ENCODE assay signal across 22 cellular contexts in genomic region chr4:1241466-1241935, GRCh38. TPM values are rescaled to one million over a fixed set of nuclear protein-coding genes. Genes with fewer than 3 reads are reported as not detected.
DNase-seq lines count a peak whose midpoint lies in the region; ATAC-seq and TF ChIP-seq lines count a peak whose summit lies in the region.
"Had no signal": no experiment of that assay in that cellular context is flagged by ENCODE, and none has a peak within 500 bp of the region (broad histone marks: within the 10 kb centered on the region; RNA-seq: fewer than 3 reads in every experiment).

No MANE protein-coding gene starts in this region.

- no peak for ATAC-seq in activated naive CD8-positive, alpha-beta T cell treated with anti-CD3 and anti-CD28 coated beads, Interleukin-2, amount 10 ng/mL, durations not matched to agents 7 days and 5 days (ENCODE audit: low read depth)
- ATAC-seq in left lobe of liver (peak; percentile 60), HG03460 (IDR thresholded peaks at IDR 0.05; ENCODE audit: unreplicated experiment) (no peak)
- ATAC-seq: body of pancreas, GM12878, lower lobe of right lung had no signal

- peaks cover 13% of the 10 kb centered on the region for H3K4me1 Mint-ChIP-seq in activated naive CD8-positive, alpha-beta T cell treated with anti-CD3 and anti-CD28 coated beads, Interleukin-2, amount 10 ng/mL, durations not matched to agents 7 days and 5 days
- peaks cover 28% of the 10 kb centered on the region for H3K4me1 Mint-ChIP-seq in activated naive CD8-positive, alpha-beta T cell treated with anti-CD3 and anti-CD28 coated beads for 36 hours

- H3K9me3 Mint-ChIP-seq in activated naive CD8-positive, alpha-beta T cell treated with anti-CD3 and anti-CD28 coated beads, Interleukin-2, amount 10 ng/mL, durations not matched to agents 7 days and 5 days, result no peaks in the 10 kb centered on the region
- no peaks in the 10 kb centered on the region for H3K9me3 Mint-ChIP-seq in activated naive CD8-positive, alpha-beta T cell treated with anti-CD3 and anti-CD28 coated beads for 36 hours
- H3K9me3 Mint-ChIP-seq: activated naive CD4-positive, alpha-beta T cell treated with anti-CD3 and anti-CD28 coated beads, Interleukin-2, amount 50 U/mL, for 24 hours; CD4-positive, CD25-positive, alpha-beta regulatory T cell had no signal

- DNase-seq in activated naive CD8-positive, alpha-beta T cell treated with anti-CD3 and anti-CD28 coated beads, Interleukin-2, amount 10 ng/mL, durations not matched to agents 7 days and 5 days, result peak; percentile 22
- DNase-seq in activated naive CD8-positive, alpha-beta T cell treated with anti-CD3 and anti-CD28 coated beads for 36 hours, result no peak
- DNase-seq in left lobe of liver (ENCODE audit: low spot score) (no peak), suprapubic skin (ENCODE audit: low spot score in 2 of 2) (peak; percentile 57 to 71), SHP77 (lab: John Stamatoyannopoulos, UW) (no peak)
- no peak for DNase-seq in activated CD4-positive, alpha-beta T cell treated with anti-CD3 and anti-CD28 coated beads for 4 hours
- DNase-seq: ACHN; CD4-positive, CD25-positive, alpha-beta regulatory T cell; GF-D8; HCEC 1CT; lower lobe of right lung; NCI-H1417 treated with DMSO at 0.1 percent for 48 hours; NCI-H524; RPMI8226; stimulated activated CD4-positive, alpha-beta T cell treated with anti-CD3 and anti-CD28 coated beads, Interleukin-4, amount 100 ng/mL, for 1 hour had no signal

- TF ChIP-seq EP300 in suprapubic skin (IDR thresholded peaks at IDR 0.05), result no peak

- H3K4me1 ChIP-seq in suprapubic skin, result peaks cover 51% of the 10 kb centered on the region

- H3K27ac Mint-ChIP-seq in activated naive CD8-positive, alpha-beta T cell treated with anti-CD3 and anti-CD28 coated beads, Interleukin-2, amount 10 ng/mL, durations not matched to agents 7 days and 5 days, result no peak overlapping the region
- H3K27ac Mint-ChIP-seq in activated naive CD8-positive, alpha-beta T cell treated with anti-CD3 and anti-CD28 coated beads for 36 hours, result no peak overlapping the region
- H3K27ac Mint-ChIP-seq: CD4-positive, CD25-positive, alpha-beta regulatory T cell had no signal

- no peaks in the 10 kb centered on the region for H3K27me3 ChIP-seq in suprapubic skin
- H3K27me3 ChIP-seq: body of pancreas, vagina had no signal

- TF ChIP-seq CTCF in VCaP (conservative IDR thresholded peaks at IDR 0.05), result no peak
- TF ChIP-seq CTCF in suprapubic skin (IDR thresholded peaks at IDR 0.05), result no peak

- peaks cover 12% of the 10 kb centered on the region for H3K36me3 Mint-ChIP-seq in activated naive CD8-positive, alpha-beta T cell treated with anti-CD3 and anti-CD28 coated beads, Interleukin-2, amount 10 ng/mL, durations not matched to agents 7 days and 5 days
- peaks cover 9% of the 10 kb centered on the region for H3K36me3 Mint-ChIP-seq in activated naive CD8-positive, alpha-beta T cell treated with anti-CD3 and anti-CD28 coated beads for 36 hours
- H3K36me3 Mint-ChIP-seq: activated naive CD4-positive, alpha-beta T cell treated with anti-CD3 and anti-CD28 coated beads, Interleukin-2, amount 50 U/mL, for 24 hours had no signal

- no peak for TF ChIP-seq POLR2A in suprapubic skin (IDR thresholded peaks at IDR 0.05)

- H3K36me3 ChIP-seq in suprapubic skin, result peaks cover 43% of the 10 kb centered on the region

- H3K9me3 ChIP-seq in suprapubic skin, result no peaks in the 10 kb centered on the region
- H3K9me3 ChIP-seq: body of pancreas, lower lobe of right lung, vagina had no signal

- 82% methylated on average over 11 of the region's 21 CpGs for WGBS in suprapubic skin

- peak overlapping the region; percentile 18; the same call in 1 of the 2 replicates for H3K27ac ChIP-seq in VCaP
- no peak overlapping the region for H3K27ac ChIP-seq in suprapubic skin
- H3K27ac ChIP-seq: lower lobe of right lung, parathyroid adenoma, vagina had no signal

- no peak overlapping the region for H3K4me3 ChIP-seq in suprapubic skin
- H3K4me3 ChIP-seq: body of pancreas, GM12878, lower lobe of right lung, vagina had no signal

- no peaks in the 10 kb centered on the region for H3K27me3 Mint-ChIP-seq in activated naive CD8-positive, alpha-beta T cell treated with anti-CD3 and anti-CD28 coated beads, Interleukin-2, amount 10 ng/mL, durations not matched to agents 7 days and 5 days
- H3K27me3 Mint-ChIP-seq in activated naive CD8-positive, alpha-beta T cell treated with anti-CD3 and anti-CD28 coated beads for 36 hours, result no peaks in the 10 kb centered on the region
- H3K27me3 Mint-ChIP-seq: activated naive CD4-positive, alpha-beta T cell treated with anti-CD3 and anti-CD28 coated beads, Interleukin-2, amount 50 U/mL, for 24 hours; CD4-positive, CD25-positive, alpha-beta regulatory T cell had no signal

- POLR2A ChIA-PET in activated naive CD8-positive, alpha-beta T cell treated with anti-CD3 and anti-CD28 coated beads, Interleukin-2, amount 10 ng/mL, durations not matched to agents 7 days and 5 days (lab: Charles Lee), result no interaction called here

- no peak overlapping the region for H3K4me3 Mint-ChIP-seq in activated naive CD8-positive, alpha-beta T cell treated with anti-CD3 and anti-CD28 coated beads, Interleukin-2, amount 10 ng/mL, durations not matched to agents 7 days and 5 days
- H3K4me3 Mint-ChIP-seq in activated naive CD8-positive, alpha-beta T cell treated with anti-CD3 and anti-CD28 coated beads for 36 hours, result no peak overlapping the region
- H3K4me3 Mint-ChIP-seq: activated naive CD4-positive, alpha-beta T cell treated with anti-CD3 and anti-CD28 coated beads, Interleukin-2, amount 50 U/mL, for 24 hours; CD4-positive, CD25-positive, alpha-beta regulatory T cell had no signal

RNA-seq across cellular contexts. Expression of gene CTBP1, which starts 7.4 kb away (rescaled TPM):
- total RNA-seq in activated naive CD8-positive, alpha-beta T cell treated with anti-CD3 and anti-CD28 coated beads, Interleukin-2, amount 10 ng/mL, durations not matched to agents 7 days and 5 days, result 100 to 1,000 TPM; 194 to 211 TPM
- 100 to 1,000 TPM; 135 to 141 TPM for total RNA-seq in activated naive CD8-positive, alpha-beta T cell treated with anti-CD3 and anti-CD28 coated beads for 36 hours
- total RNA-seq in left lobe of liver (97.0 TPM), suprapubic skin (100 to 1,000 TPM; 145 to 255 (median 181) TPM)

RNA-seq across cellular contexts. Expression of gene MAEA, which starts 48.2 kb away (rescaled TPM):
- 10 to 100 TPM; 73.2 to 82.9 TPM for total RNA-seq in activated naive CD8-positive, alpha-beta T cell treated with anti-CD3 and anti-CD28 coated beads, Interleukin-2, amount 10 ng/mL, durations not matched to agents 7 days and 5 days
- total RNA-seq in activated naive CD8-positive, alpha-beta T cell treated with anti-CD3 and anti-CD28 coated beads for 36 hours, result 10 to 100 TPM; 51.3 to 53.2 TPM
- total RNA-seq in left lobe of liver (33.3 TPM), suprapubic skin (100 to 1,000 TPM in 1 of 4 donors, 10 to 100 TPM in 3; 58.7 to 112 (median 69.5) TPM)

Comparison
In these comparisons a context has a peak if more than half of its experiments do, and no peak if none do; other contexts are left out.
1. DNase-seq: peak in activated naive CD8-positive, alpha-beta T cell treated with anti-CD3 and anti-CD28 coated beads, Interleukin-2, amount 10 ng/mL, durations not matched to agents 7 days and 5 days (single experiment) and suprapubic skin (2 of 2); none in activated naive CD8-positive, alpha-beta T cell treated with anti-CD3 and anti-CD28 coated beads for 36 hours (single experiment), left lobe of liver (single experiment), SHP77 (0 of 2) and activated CD4-positive, alpha-beta T cell treated with anti-CD3 and anti-CD28 coated beads for 4 hours (0 of 2).